In the genomic region with DNA sequence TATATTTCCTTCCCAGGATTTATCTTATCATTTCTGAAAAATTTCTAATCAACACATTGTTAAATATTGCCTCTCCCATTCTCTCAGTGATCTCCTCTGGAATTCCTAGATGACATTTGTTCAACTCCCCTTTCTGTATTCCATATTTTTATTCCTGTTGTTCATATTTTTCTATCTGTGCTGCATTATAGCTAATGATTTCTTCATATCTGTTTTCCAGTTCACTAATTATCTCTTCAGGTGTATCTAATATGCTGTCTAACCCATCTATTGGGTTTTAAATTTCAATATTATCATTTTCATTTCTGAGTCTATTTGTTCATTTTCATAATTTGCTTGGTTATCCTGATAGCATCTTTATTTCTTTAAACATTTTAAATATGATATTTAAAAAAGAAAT, we compare ENCODE assay signal across 5 cellular contexts.
"Had no signal": no experiment of that assay in that cellular context is flagged by ENCODE, and none has a peak within 500 bp of the region (broad histone marks: within the 10 kb centered on the region; RNA-seq: fewer than 3 reads in every experiment).

No MANE protein-coding gene starts in this region.

- DNase-seq: H9, HCEC 1CT had no signal

- H3K27ac ChIP-seq: HL-60 had no signal

- H3K4me2 ChIP-seq: GM23338 had no signal

- H3K4me3 ChIP-seq: GM23338 had no signal

- H2AFZ ChIP-seq: GM23338 had no signal

- ATAC-seq: GM23338, HepG2 had no signal
